8 cellular contexts compared by ENCODE assay signal in genomic region chr11:108121274-108122155, GRCh38. TPM values are rescaled to one million over a fixed set of nuclear protein-coding genes. Genes with fewer than 3 reads are reported as not detected.
DNase-seq lines count a peak whose midpoint lies in the region; ATAC-seq lines count a peak whose summit lies in the region.

TSS of gene ACAT1 (plus strand) at chr11:108121567. CDS start at chr11:108121607, 40 bp downstream.

- CTCF ChIA-PET in naive thymus-derived CD4-positive, alpha-beta T cell (lab: Charles Lee) = interaction anchor here (0.7 to 0.8 kb wide), 2 partner anchors 107 to 490 kb away, joined by 3 read pairs; no protein-coding TSS in a partner anchor

- peak within 1 kb of the TSS; percentile 87 for H3K9ac ChIP-seq in Karpas-422 (ENCODE audit: low read length)

- H3K27ac ChIP-seq in Karpas-422 (ENCODE audit: low read length) = peak within 1 kb of the TSS; percentile 54
- peak within 1 kb of the TSS; percentile 66 for H3K27ac ChIP-seq in naive thymus-derived CD4-positive, alpha-beta T cell (ENCODE audit: low read depth, low read length)

- H3K4me1 Mint-ChIP-seq in activated T-helper 1 cell treated with anti-CD3 and anti-CD28 coated beads, Interleukin-12 subunit alpha, Interleukin-12 subunit beta, Interleukin-2, Interleukin-4 antibody, amounts not matched to agents 30 ng/mL and 10 ng/mL and 1 ng/mL, durations not matched to agents 14 hours and 24 hours and 36 hours (ENCODE audit: low read depth) = peaks cover 36% of the 10 kb centered on the region
- H3K4me1 Mint-ChIP-seq in naive thymus-derived CD4-positive, alpha-beta T cell = peaks cover 35 to 49% (median 41%) of the 10 kb centered on the region in 7 donors

- H3K79me2 ChIP-seq in Karpas-422 (ENCODE audit: low read length) = peaks cover 51% of the 10 kb centered on the region

- no peaks in the 10 kb centered on the region for H3K9me3 ChIP-seq in Karpas-422 (ENCODE audit: low read length)
- H3K9me3 ChIP-seq in naive thymus-derived CD4-positive, alpha-beta T cell (ENCODE audit: control insufficient read depth in 2 of 3, low read length in 3 of 3) = no peaks in the 10 kb centered on the region

- H3K36me3 Mint-ChIP-seq in activated T-helper 1 cell treated with anti-CD3 and anti-CD28 coated beads, Interleukin-12 subunit alpha, Interleukin-12 subunit beta, Interleukin-2, Interleukin-4 antibody, amounts not matched to agents 30 ng/mL and 10 ng/mL and 1 ng/mL, durations not matched to agents 14 hours and 24 hours and 36 hours (ENCODE audit: low read depth) = peaks cover 14% of the 10 kb centered on the region
- peaks cover 0 to 20% (median 6%) of the 10 kb centered on the region in 5 donors for H3K36me3 Mint-ChIP-seq in naive thymus-derived CD4-positive, alpha-beta T cell

- H3K27ac Mint-ChIP-seq in activated T-helper 1 cell treated with anti-CD3 and anti-CD28 coated beads, Interleukin-12 subunit alpha, Interleukin-12 subunit beta, Interleukin-2, Interleukin-4 antibody, amounts not matched to agents 30 ng/mL and 10 ng/mL and 1 ng/mL, durations not matched to agents 14 hours and 24 hours and 36 hours = peak within 1 kb of the TSS; percentile 82
- peak within 1 kb of the TSS; percentile 61 to 93 (median 85) for H3K27ac Mint-ChIP-seq in naive thymus-derived CD4-positive, alpha-beta T cell

- no peaks in the 10 kb centered on the region for H3K9me2 ChIP-seq in Karpas-422 (replicated peaks; ENCODE audit: insufficient read depth, low read length)

- intact Hi-C loops in activated T-helper 1 cell treated with anti-CD3 and anti-CD28 coated beads, Interleukin-12 subunit alpha, Interleukin-12 subunit beta, Interleukin-2, Interleukin-4 antibody, amounts not matched to agents 30 ng/mL and 10 ng/mL and 1 ng/mL, durations not matched to agents 14 hours and 24 hours and 36 hours (cut with micrococcal nuclease) = loop anchor here (1.0 to 10.0 kb wide), 11 partner anchors 15 to 557 kb away; partner anchors contain the start of genes ALKBH8, C11orf65, CUL5 and EXPH5
- intact Hi-C loops in naive thymus-derived CD4-positive, alpha-beta T cell (cut with micrococcal nuclease) = loop anchor here (1.0 to 10.0 kb wide), 16 partner anchors 15 to 557 kb away; partner anchors contain the start of genes ALKBH8 (in 2 of the 2), C11orf65 (in 2 of the 2), CUL5 (in 2 of the 2) and EXPH5 (in 2 of the 2)

- DNase-seq in Daoy (ENCODE audit: low read depth) = peak; percentile 95
- DNase-seq in Karpas-422 = peak; percentile 100
- peak; percentile 92 for DNase-seq in RKO (ENCODE audit: low spot score)
- peak; percentile 95 for DNase-seq in activated T-helper 1 cell treated with anti-CD3 and anti-CD28 coated beads, Interleukin-12 subunit alpha, Interleukin-12 subunit beta, Interleukin-2, Interleukin-4 antibody, amounts not matched to agents 30 ng/mL and 10 ng/mL and 1 ng/mL, durations not matched to agents 14 hours and 24 hours and 36 hours (ENCODE audit: low spot score)
- peak; percentile 88 for DNase-seq in fibroblast of gingiva (ENCODE audit: low read depth)
- peak; percentile 91 to 98 (median 94) for DNase-seq in naive thymus-derived CD4-positive, alpha-beta T cell
- peak; percentile 88 to 95 (median 92) for DNase-seq in stimulated activated naive CD4-positive, alpha-beta T cell (lab: John Stamatoyannopoulos, UW)

- H3K27me3 ChIP-seq in Karpas-422 (ENCODE audit: low read length) = no peaks in the 10 kb centered on the region
- no peaks in the 10 kb centered on the region for H3K27me3 ChIP-seq in naive thymus-derived CD4-positive, alpha-beta T cell (ENCODE audit: control insufficient read depth in 2 of 2, insufficient read depth in 2 of 2, low read length in 2 of 2)

- peak; percentile 96 for ATAC-seq in GM21825 (IDR thresholded peaks at IDR 0.05; ENCODE audit: unreplicated experiment)
- ATAC-seq in naive thymus-derived CD4-positive, alpha-beta T cell = peak; percentile 100

- H2AFZ ChIP-seq in Karpas-422 (ENCODE audit: low read length) = peak within 1 kb of the TSS; percentile 61

- peak within 1 kb of the TSS; percentile 87 for H3K4me3 ChIP-seq in Karpas-422 (ENCODE audit: low read length)
- H3K4me3 ChIP-seq in naive thymus-derived CD4-positive, alpha-beta T cell (ENCODE audit: low read length) = peak within 1 kb of the TSS; percentile 88

- peak within 1 kb of the TSS; percentile 97 for H3K4me3 Mint-ChIP-seq in activated T-helper 1 cell treated with anti-CD3 and anti-CD28 coated beads, Interleukin-12 subunit alpha, Interleukin-12 subunit beta, Interleukin-2, Interleukin-4 antibody, amounts not matched to agents 30 ng/mL and 10 ng/mL and 1 ng/mL, durations not matched to agents 14 hours and 24 hours and 36 hours
- peak within 1 kb of the TSS; percentile 81 to 97 (median 94) for H3K4me3 Mint-ChIP-seq in naive thymus-derived CD4-positive, alpha-beta T cell

- no peaks in the 10 kb centered on the region; the same call in 1 of the 2 replicates for H4K20me1 ChIP-seq in Karpas-422 (ENCODE audit: insufficient read depth, low read depth, low read length)

- H3K27me3 Mint-ChIP-seq in activated T-helper 1 cell treated with anti-CD3 and anti-CD28 coated beads, Interleukin-12 subunit alpha, Interleukin-12 subunit beta, Interleukin-2, Interleukin-4 antibody, amounts not matched to agents 30 ng/mL and 10 ng/mL and 1 ng/mL, durations not matched to agents 14 hours and 24 hours and 36 hours (ENCODE audit: insufficient read depth) = no peaks in the 10 kb centered on the region
- H3K27me3 Mint-ChIP-seq in naive thymus-derived CD4-positive, alpha-beta T cell = no peaks in the 10 kb centered on the region

- H3K4me2 ChIP-seq in Karpas-422 (ENCODE audit: low read depth, low read length, poor library complexity, severe bottlenecking) = peak within 1 kb of the TSS; percentile 87

- H3K9me3 Mint-ChIP-seq in activated T-helper 1 cell treated with anti-CD3 and anti-CD28 coated beads, Interleukin-12 subunit alpha, Interleukin-12 subunit beta, Interleukin-2, Interleukin-4 antibody, amounts not matched to agents 30 ng/mL and 10 ng/mL and 1 ng/mL, durations not matched to agents 14 hours and 24 hours and 36 hours = no peaks in the 10 kb centered on the region
- H3K9me3 Mint-ChIP-seq in naive thymus-derived CD4-positive, alpha-beta T cell = peaks cover 0 to 3% (median 0%) of the 10 kb centered on the region in 11 donors

- POLR2A ChIA-PET in naive thymus-derived CD4-positive, alpha-beta T cell (lab: Charles Lee) = interaction anchor here (0.6 to 1.1 kb wide), 2 partner anchors 115 to 772 kb away, joined by 3 to 5 read pairs; no protein-coding TSS in a partner anchor

- H3K4me1 ChIP-seq in Karpas-422 (ENCODE audit: low read length) = peaks cover 43% of the 10 kb centered on the region
- peaks cover 16 to 20% of the 10 kb centered on the region in 2 donors for H3K4me1 ChIP-seq in naive thymus-derived CD4-positive, alpha-beta T cell (ENCODE audit: control insufficient read depth in 2 of 2, insufficient read depth in 2 of 2, low read length in 2 of 2)

- no peaks in the 10 kb centered on the region for H3K36me3 ChIP-seq in Karpas-422 (ENCODE audit: insufficient read depth, low read length)
- H3K36me3 ChIP-seq in naive thymus-derived CD4-positive, alpha-beta T cell (ENCODE audit: control insufficient read depth in 2 of 3, insufficient read depth in 3 of 3, low read length in 3 of 3) = no peaks in the 10 kb centered on the region

RNA-seq across cellular contexts. Expression of gene ACAT1, which starts in this region (rescaled TPM):
- 60.1 and 95.0 TPM in 2 replicates for total RNA-seq in Daoy (2014; rRNA removed; shearing (Covaris generic))
- 251 and 257 TPM in 2 replicates for total RNA-seq in Karpas-422 (2014; rRNA removed; shearing (Covaris generic); ENCODE audit: low replicate concordance)
- 52.8 and 56.8 TPM in 2 replicates for total RNA-seq in activated T-helper 1 cell treated with anti-CD3 and anti-CD28 coated beads, Interleukin-12 subunit alpha, Interleukin-12 subunit beta, Interleukin-2, Interleukin-4 antibody, amounts not matched to agents 30 ng/mL and 10 ng/mL and 1 ng/mL, durations not matched to agents 14 hours and 24 hours and 36 hours
- 10 to 100 TPM; 13.0 to 40.2 (median 17.9) TPM for total RNA-seq in naive thymus-derived CD4-positive, alpha-beta T cell
- polyA plus RNA-seq in naive thymus-derived CD4-positive, alpha-beta T cell = 10 to 100 TPM; 36.3 to 36.8 TPM

Comparison
In these comparisons a context has a peak if more than half of its experiments do, and no peak if none do; other contexts are left out.
1. Peak in every context shown above with its lines: DNase-seq, ATAC-seq, H3K4me3 ChIP-seq and H3K27ac ChIP-seq.